In the genomic region with DNA sequence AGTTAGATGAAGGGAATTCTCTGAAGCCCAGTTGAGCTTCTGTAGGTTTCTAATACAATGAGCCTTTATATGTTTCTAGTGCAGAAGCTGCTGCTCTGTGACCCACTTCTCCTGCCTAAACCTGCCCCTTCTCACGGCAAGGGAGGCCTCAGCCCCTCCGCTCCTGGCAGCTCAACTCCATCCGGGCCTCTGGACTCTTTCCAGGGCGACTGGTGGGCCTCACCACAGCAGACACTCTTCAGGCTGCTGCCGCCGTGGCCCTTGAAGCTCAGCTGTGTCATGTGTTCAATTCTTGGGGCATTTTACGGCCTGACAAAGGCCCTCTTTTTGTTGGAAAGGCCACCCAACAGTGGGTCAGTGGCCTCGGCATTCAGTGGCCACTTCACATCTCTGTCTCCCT, we compare ENCODE assay signal across 27 cellular contexts. TPM values are rescaled to one million over a fixed set of nuclear protein-coding genes. Genes with fewer than 3 reads are reported as not detected.
DNase-seq lines count a peak whose midpoint lies in the region; TF ChIP-seq lines count a peak whose summit lies in the region.
"Had no signal": no experiment of that assay in that cellular context is flagged by ENCODE, and none has a peak within 500 bp of the region (broad histone marks: within the 10 kb centered on the region; RNA-seq: fewer than 3 reads in every experiment).

No MANE protein-coding gene starts in this region.

- TF ChIP-seq CTCF in RWPE1 (conservative IDR thresholded peaks at IDR 0.05; ENCODE audit: low read depth): no peak

- H3K9me2 ChIP-seq in GM23248 (ENCODE audit: insufficient read depth): no peaks in the 10 kb centered on the region

- H3K27me3 ChIP-seq in layer of hippocampus (ENCODE audit: control insufficient read depth, insufficient read depth, low read length) (no peaks in the 10 kb centered on the region), GM23248 (replicated peaks; ENCODE audit: insufficient read depth) (no peaks in the 10 kb centered on the region)
- H3K27me3 ChIP-seq: left lung, right lobe of liver, tibial artery had no signal

- H3K27ac ChIP-seq in RWPE1 (peak overlapping the region; percentile 99), layer of hippocampus (ENCODE audit: low read depth, low read length) (peak overlapping the region; percentile 23), temporal lobe (ENCODE audit: low read depth, low read length) (peak overlapping the region; percentile 81), GM23248 (no peak overlapping the region)
- H3K27ac ChIP-seq: left lung, right lobe of liver, SK-N-MC, tibial artery had no signal

- intact Hi-C loops in dendritic cell treated with granulocyte-macrophage colony-stimulating factor and Interleukin-4, amounts not matched to agents 40 ng/mL and 50 ng/mL, for 4 days (cut with micrococcal nuclease): no loop called here

- H3K4me3 ChIP-seq in GM23248: no peak overlapping the region
- H3K4me3 ChIP-seq: GM12878, left lung, right lobe of liver, SK-N-MC, tibial artery had no signal

- H3F3A ChIP-seq in GM23248 (ENCODE audit: insufficient read depth): no peaks in the 10 kb centered on the region

- CTCF ChIA-PET in RWPE1 (lab: Yijun Ruan, JAX): no interaction called here

- H3K27me3 Mint-ChIP-seq in dendritic cell treated with granulocyte-macrophage colony-stimulating factor and Interleukin-4, amounts not matched to agents 40 ng/mL and 50 ng/mL, for 4 days: no peaks in the 10 kb centered on the region
- H3K27me3 Mint-ChIP-seq: stimulated activated naive CD8-positive, alpha-beta T cell treated with anti-CD3 and anti-CD28 coated beads, Interleukin-15, amount 100 ng/mL, for 72 hours had no signal

- DNase-seq in RWPE1 (ENCODE audit: low spot score) (no peak), NCI-H146 treated with DMSO at 0.1 percent for 48 hours (lab: John Stamatoyannopoulos, UW; ENCODE audit: unreplicated experiment) (no peak), GM23248 (no peak)
- no peak for DNase-seq in activated effector memory CD4-positive, alpha-beta T cell treated with anti-CD3 and anti-CD28 coated beads, Interleukin-2, amount 50 U/mL, for 16 hours
- DNase-seq: activated CD4-positive, alpha-beta T cell treated with anti-CD3 and anti-CD28 coated beads, Interleukin-2, amount 50 U/mL, for 48 hours; activated naive CD4-positive, alpha-beta T cell treated with Interleukin-2 at 50 U/mL for 16 hours; activated T-cell treated with anti-CD3 and anti-CD28 coated beads, Interleukin-2, amount 50 U/mL, for 72 hours; cerebellar nuclear complex; DMS153; mesenchymal stem cell; NCI-H1048; NCI-H187; NCI-H2171; right lobe of liver; RPMI8226; stimulated activated CD8-positive, alpha-beta memory T cell treated with anti-CD3 and anti-CD28 coated beads, Interleukin-4, amount 100 ng/mL, for 48 hours; stimulated activated naive CD8-positive, alpha-beta T cell treated with anti-CD3 and anti-CD28 coated beads, Interleukin-15, amount 100 ng/mL, for 72 hours; tibial artery had no signal

- H3K4me1 Mint-ChIP-seq in dendritic cell treated with granulocyte-macrophage colony-stimulating factor and Interleukin-4, amounts not matched to agents 40 ng/mL and 50 ng/mL, for 4 days (ENCODE audit: low read depth): peaks cover 45% of the 10 kb centered on the region
- H3K4me1 Mint-ChIP-seq: stimulated activated naive CD8-positive, alpha-beta T cell treated with anti-CD3 and anti-CD28 coated beads, Interleukin-15, amount 100 ng/mL, for 72 hours had no signal

- no peaks in the 10 kb centered on the region for H3K9me3 Mint-ChIP-seq in dendritic cell treated with granulocyte-macrophage colony-stimulating factor and Interleukin-4, amounts not matched to agents 40 ng/mL and 50 ng/mL, for 4 days
- H3K9me3 Mint-ChIP-seq: activated T-cell treated with anti-CD3 and anti-CD28 coated beads, Interleukin-2, amount 50 U/mL, for 72 hours; stimulated activated naive CD8-positive, alpha-beta T cell treated with anti-CD3 and anti-CD28 coated beads, Interleukin-15, amount 100 ng/mL, for 72 hours had no signal

- no peaks in the 10 kb centered on the region for H3K79me2 ChIP-seq in GM23248 (ENCODE audit: insufficient read depth)

- no peaks in the 10 kb centered on the region for H3K9me3 ChIP-seq in GM23248 (ENCODE audit: low read depth)
- H3K9me3 ChIP-seq: left lung, right lobe of liver, tibial artery had no signal

- H3K4me1 ChIP-seq in GM23248 (ENCODE audit: insufficient read depth): peaks cover 16% of the 10 kb centered on the region
- H3K4me1 ChIP-seq: right lobe of liver had no signal

- H4K20me1 ChIP-seq in GM23248 (ENCODE audit: insufficient read depth): no peaks in the 10 kb centered on the region

- no peaks in the 10 kb centered on the region for H3K36me3 ChIP-seq in GM23248 (ENCODE audit: low read depth)
- H3K36me3 ChIP-seq: right lobe of liver had no signal

- H3K36me3 Mint-ChIP-seq in dendritic cell treated with granulocyte-macrophage colony-stimulating factor and Interleukin-4, amounts not matched to agents 40 ng/mL and 50 ng/mL, for 4 days (ENCODE audit: low read depth): peaks cover 73% of the 10 kb centered on the region

- POLR2A ChIA-PET in RWPE1 (lab: Yijun Ruan, JAX; ENCODE audit: low non-redundant PET): no interaction called here

- H3K4me2 ChIP-seq in GM23248 (ENCODE audit: unreplicated experiment): no peak overlapping the region

- H3K9ac ChIP-seq in GM23248: no peak overlapping the region

- H3K27ac Mint-ChIP-seq in dendritic cell treated with granulocyte-macrophage colony-stimulating factor and Interleukin-4, amounts not matched to agents 40 ng/mL and 50 ng/mL, for 4 days: peak overlapping the region; percentile 33
- H3K27ac Mint-ChIP-seq: activated T-cell treated with anti-CD3 and anti-CD28 coated beads, Interleukin-2, amount 50 U/mL, for 72 hours had no signal

- H2AFZ ChIP-seq in GM23248: no peak overlapping the region

- in situ Hi-C loops in GM23248 (cut with MboI): no loop called here

- H3K4me3 Mint-ChIP-seq in dendritic cell treated with granulocyte-macrophage colony-stimulating factor and Interleukin-4, amounts not matched to agents 40 ng/mL and 50 ng/mL, for 4 days: no peak overlapping the region
- H3K4me3 Mint-ChIP-seq: activated T-cell treated with anti-CD3 and anti-CD28 coated beads, Interleukin-2, amount 50 U/mL, for 72 hours; stimulated activated naive CD8-positive, alpha-beta T cell treated with anti-CD3 and anti-CD28 coated beads, Interleukin-15, amount 100 ng/mL, for 72 hours had no signal

- WGBS in GM23248 (ENCODE audit: low coverage in 1 of 2, low lambda C conversion rate in 2 of 2, missing lambda C conversion rate in 2 of 2), 2 experiments: 67 to 81% methylated on average over 8 of the region's 8 CpGs

RNA-seq across cellular contexts. Expression of a gene that starts 10.0 kb away (rescaled TPM):
- 1.2 TPM for total RNA-seq in temporal lobe
- total RNA-seq in GM23248 (2014; rRNA removed; shearing (Covaris generic)): not detected in 2 replicates
- not detected in 2 replicates for polyA plus RNA-seq in GM23248 (2016; fragmentation: Nextera tagmentation; extraction: Ambion mirVana)
- total RNA-seq: activated T-cell treated with anti-CD3 and anti-CD28 coated beads, Interleukin-2, amount 50 U/mL, for 72 hours; fibroblast of lung had no signal
- polyA plus RNA-seq: fibroblast of lung, neural cell had no signal

RNA-seq across cellular contexts. Expression of a gene that starts 21.7 kb away (rescaled TPM):
- 27.8 TPM for total RNA-seq in temporal lobe
- 143 and 162 TPM in 2 replicates for total RNA-seq in GM23248 (2014; rRNA removed; shearing (Covaris generic))
- polyA plus RNA-seq in GM23248 (2016; fragmentation: Nextera tagmentation; extraction: Ambion mirVana): 191 and 199 TPM in 2 replicates

RNA-seq across cellular contexts. Expression of a gene that starts 25.6 kb away (rescaled TPM):
- 0.25 TPM for total RNA-seq in temporal lobe
- 12.1 and 13.7 TPM in 2 replicates for total RNA-seq in GM23248 (2014; rRNA removed; shearing (Covaris generic))
- 15.5 and 16.8 TPM in 2 replicates for polyA plus RNA-seq in GM23248 (2016; fragmentation: Nextera tagmentation; extraction: Ambion mirVana)
- polyA plus RNA-seq: neural cell had no signal

RNA-seq across cellular contexts. Expression of a gene that starts 29.7 kb away (rescaled TPM):
- 60.0 TPM for total RNA-seq in temporal lobe
- 3.2 and 9.5 TPM in 2 replicates for total RNA-seq in GM23248 (2014; rRNA removed; shearing (Covaris generic))
- 9.3 and 9.8 TPM in 2 replicates for polyA plus RNA-seq in GM23248 (2016; fragmentation: Nextera tagmentation; extraction: Ambion mirVana)

RNA-seq across cellular contexts. Expression of a gene that starts 37.9 kb away (rescaled TPM):
- 1.2 TPM for total RNA-seq in temporal lobe
- total RNA-seq in GM23248 (2014; rRNA removed; shearing (Covaris generic)): 0.65 TPM in 1 of 2 replicates, not detected in the other
- 4.0 and 5.3 TPM in 2 replicates for polyA plus RNA-seq in GM23248 (2016; fragmentation: Nextera tagmentation; extraction: Ambion mirVana)
- total RNA-seq: GM12878, NCI-H460 had no signal
- polyA plus RNA-seq: GM12878, neural cell had no signal

Comparison
In these comparisons a context has a peak if more than half of its experiments do, and no peak if none do; other contexts are left out.
1. RNA of a gene that starts 25.6 kb away (total RNA-seq): 12.1 to 13.7 TPM in GM23248; 0.25 TPM in temporal lobe (single experiment); every median in the first group is over 10 times any median in the second.